Comparison of ENCODE assay signal across 28 cellular contexts in genomic region chr16:15729152-15729551, GRCh38.
"Had no signal": no experiment of that assay in that cellular context is flagged by ENCODE, and none has a peak within 500 bp of the region (broad histone marks: within the 10 kb centered on the region; RNA-seq: fewer than 3 reads in every experiment).

No MANE protein-coding gene starts in this region.

- H3K4me1 ChIP-seq: left lung, lower lobe of right lung, neural progenitor cell, parathyroid adenoma, right atrium auricular region, right lobe of liver, suprapubic skin, tibial artery, upper lobe of right lung had no signal

- H3K27me3 Mint-ChIP-seq: naive B cell; stimulated activated naive B cell treated with anti-CD40 and anti-IgM and Interleukin-4, amounts not matched to agents 10 μg/mL and 1 μg/mL and 100 μg/mL, for 72 hours had no signal

- H3K4me1 Mint-ChIP-seq: mesothelial cell of epicardium; natural killer cell; neural progenitor cell; stimulated activated naive B cell treated with anti-CD40 and anti-IgM and Interleukin-4, amounts not matched to agents 10 μg/mL and 1 μg/mL and 100 μg/mL, for 72 hours had no signal

- H3K9me3 Mint-ChIP-seq: mesothelial cell of epicardium; natural killer cell; nephron progenitor cell; neural progenitor cell; stimulated activated naive B cell treated with anti-CD40 and anti-IgM and Interleukin-4, amounts not matched to agents 10 μg/mL and 1 μg/mL and 100 μg/mL, for 72 hours had no signal

- H3K4me3 Mint-ChIP-seq: mesothelial cell of epicardium; naive B cell; natural killer cell; nephron progenitor cell; neural progenitor cell; stimulated activated naive B cell treated with anti-CD40 and anti-IgM and Interleukin-4, amounts not matched to agents 10 μg/mL and 1 μg/mL and 100 μg/mL, for 72 hours had no signal

- H3K27ac ChIP-seq: left lung, lower lobe of right lung, neural progenitor cell, parathyroid adenoma, right atrium auricular region, right lobe of liver, skin epidermis, stomach, suprapubic skin, thoracic aorta, upper lobe of right lung had no signal

- H3K9me3 ChIP-seq: left lung, lower lobe of right lung, right atrium auricular region, right lobe of liver, stomach, suprapubic skin, thoracic aorta, tibial artery, upper lobe of right lung had no signal

- H3K27me3 ChIP-seq: left lung, neural progenitor cell, right atrium auricular region, right lobe of liver, stomach, suprapubic skin, tibial artery, upper lobe of right lung had no signal

- H3K27ac Mint-ChIP-seq: mesothelial cell of epicardium, natural killer cell, neural progenitor cell had no signal

- DNase-seq: hippocampal formation; kidney glomerular epithelial cell; left colon; left lung; lower lobe of right lung; mammary epithelial cell; mesendoderm; naive B cell; natural killer cell; nephron progenitor cell; right lobe of liver; stimulated activated CD4-positive, alpha-beta T cell treated with anti-CD3 and anti-CD28 coated beads, Interleukin-12 subunit alpha, Interleukin-12 subunit beta, amount 100 ng/mL, for 4 hours; stimulated activated CD4-positive, alpha-beta T cell treated with anti-CD3 and anti-CD28 coated beads, Interleukin-15, amount 100 ng/mL, for 24 hours; stimulated activated CD4-positive, alpha-beta T cell treated with anti-CD3 and anti-CD28 coated beads, Interleukin-2, amount 100 ng/mL, for 24 hours; stimulated activated CD4-positive, alpha-beta T cell treated with anti-CD3 and anti-CD28 coated beads, Interleukin-4, amount 100 ng/mL, for 1 hour; stimulated activated naive B cell treated with anti-CD40 and anti-IgM and Interleukin-4, amounts not matched to agents 10 μg/mL and 1 μg/mL and 100 μg/mL, for 72 hours; stimulated activated naive CD8-positive, alpha-beta T cell treated with anti-CD3 and anti-CD28 coated beads, Interleukin-15, Interleukin-2, amounts not matched to agents 100 U/mL and 50 U/mL, for 24 hours; stomach; tibial artery; trophoblast cell; upper lobe of right lung had no signal

- H3K4me2 ChIP-seq: neural progenitor cell had no signal

- H3K4me3 ChIP-seq: left lung, lower lobe of right lung, neural progenitor cell, right atrium auricular region, right lobe of liver, skin epidermis, stomach, suprapubic skin, thoracic aorta, tibial artery, upper lobe of right lung had no signal

- H2AFZ ChIP-seq: neural progenitor cell, parathyroid adenoma had no signal

- H3K36me3 Mint-ChIP-seq: natural killer cell had no signal

- H3K79me2 ChIP-seq: parathyroid adenoma had no signal

- H3K36me3 ChIP-seq: neural progenitor cell, right lobe of liver had no signal

- ATAC-seq: left colon; left lung; lower lobe of right lung; natural killer cell; right lobe of liver; stimulated activated naive CD8-positive, alpha-beta T cell treated with anti-CD3 and anti-CD28 coated beads, Interleukin-15, Interleukin-2, amounts not matched to agents 100 U/mL and 50 U/mL, for 24 hours; upper lobe of right lung had no signal

- H3K9ac ChIP-seq: neural progenitor cell, parathyroid adenoma had no signal
